Comparison of ENCODE assay signal across 9 cellular contexts in genomic region chr12:55820679-55821078, GRCh38. TPM values are rescaled to one million over a fixed set of nuclear protein-coding genes. Genes with fewer than 3 reads are reported as not detected.
DNase-seq lines count a peak whose midpoint lies in the region; ATAC-seq and TF ChIP-seq lines count a peak whose summit lies in the region.
"Had no signal": no experiment of that assay in that cellular context is flagged by ENCODE, and none has a peak within 500 bp of the region (broad histone marks: within the 10 kb centered on the region; RNA-seq: fewer than 3 reads in every experiment).

No MANE protein-coding gene starts in this region.

- no peak for ATAC-seq in CD4-positive, alpha-beta T cell (ENCODE audit: poor library complexity)
- no peak for ATAC-seq in HCT116
- ATAC-seq in HG03196 (IDR thresholded peaks at IDR 0.05; ENCODE audit: unreplicated experiment): no peak
- no peak for ATAC-seq in HG03521 (IDR thresholded peaks at IDR 0.05; ENCODE audit: unreplicated experiment)
- ATAC-seq in lower lobe of right lung: no peak

- CTCF ChIA-PET in CD4-positive, alpha-beta T cell (lab: Charles Lee): interaction anchor here (0.9 to 2.4 kb wide), 4 partner anchors 9 to 120 kb away, joined by 3 to 8 read pairs (median 6); partner anchors contain the start of gene DNAJC14
- CTCF ChIA-PET in HCT116 (lab: Charles Lee): interaction anchor here (0.8 to 2.5 kb wide), 9 partner anchors 9 to 129 kb away, joined by 3 to 13 read pairs (median 4); partner anchors contain the start of gene DNAJC14

- H3K4me1 ChIP-seq in HCT116 (ENCODE audit: control insufficient read depth in 1 of 2, insufficient read depth in 2 of 2, low read length in 2 of 2): peaks cover 14 to 19% of the 10 kb centered on the region in 2 experiments
- peaks cover 38% of the 10 kb centered on the region for H3K4me1 ChIP-seq in lower lobe of right lung

- no peak for TF ChIP-seq POLR2A in HCT116 (IDR thresholded peaks at IDR 0.05; ENCODE audit: borderline replicate concordance, extremely low read depth, insufficient read depth, insufficient read length)

- no peak overlapping the region for H3K27ac ChIP-seq in CD4-positive, alpha-beta T cell (ENCODE audit: low read depth, low read length)
- H3K27ac ChIP-seq in HCT116 (ENCODE audit: low read depth, low read length) (no peak overlapping the region), WERI-Rb-1 (no peak overlapping the region), lower lobe of right lung (no peak overlapping the region)

- peak; percentile 47 for TF ChIP-seq RAD21 in HCT116 (IDR thresholded peaks at IDR 0.05; ENCODE audit: low read depth)

- peaks cover 52% of the 10 kb centered on the region for H3K36me3 Mint-ChIP-seq in CD4-positive, alpha-beta T cell (ENCODE audit: low read depth)

- H3K9ac ChIP-seq in HCT116 (ENCODE audit: low read length): no peak overlapping the region

- H3K4me2 ChIP-seq in HCT116 (ENCODE audit: low read length): no peak overlapping the region

- TF ChIP-seq CTCF in CD4-positive, alpha-beta T cell (IDR thresholded peaks at IDR 0.05): no peak
- peak; percentile 33 to 56 (median 49); a peak in 5 of 6 replicates for TF ChIP-seq CTCF in HCT116 (IDR thresholded peaks at IDR 0.05 in 2 of 3, conservative IDR thresholded peaks at IDR 0.05 in 1 of 3; ENCODE audit: borderline replicate concordance in 1 of 3, insufficient read depth in 1 of 3, low read depth in 2 of 3, low read length in 2 of 3)
- TF ChIP-seq CTCF in WERI-Rb-1 (IDR thresholded peaks at IDR 0.05; ENCODE audit: low read depth, low read length): peak; percentile 31; the same call in 1 of the 2 replicates
- TF ChIP-seq CTCF in lower lobe of right lung (IDR thresholded peaks at IDR 0.05): no peak

- RAD21 ChIA-PET in HCT116 (lab: Charles Lee; ENCODE audit: low non-redundant PET in 1 of 2, low total read pairs in 2 of 2, uncharacterized antibody in 2 of 2, unreplicated experiment in 2 of 2): no interaction called here

- H3K9me2 ChIP-seq in HCT116 (ENCODE audit: insufficient read depth): no peaks in the 10 kb centered on the region

- no peaks in the 10 kb centered on the region for H3K9me3 Mint-ChIP-seq in CD4-positive, alpha-beta T cell

- POLR2A ChIA-PET in CD4-positive, alpha-beta T cell (lab: Charles Lee): interaction anchor here (1.5 to 7.6 kb wide), 3 partner anchors 10 to 154 kb away, joined by 4 to 251 read pairs (median 180); partner anchors contain the start of genes DGKA, DNAJC14, PYM1 and RAB5B
- POLR2A ChIA-PET in HCT116 (lab: Charles Lee): interaction anchor here (0.9 to 2.5 kb wide), 4 partner anchors 9 to 119 kb away, joined by 3 to 14 read pairs (median 4); partner anchors contain the start of gene DNAJC14

- peak overlapping the region; percentile 49 for H3K4me3 Mint-ChIP-seq in CD4-positive, alpha-beta T cell

- no peak overlapping the region for H3K27ac Mint-ChIP-seq in CD4-positive, alpha-beta T cell

- H3K27me3 Mint-ChIP-seq in CD4-positive, alpha-beta T cell: no peaks in the 10 kb centered on the region

- intact Hi-C loops in CD4-positive, alpha-beta T cell (cut with DNase I, micrococcal nuclease): loop anchor here (10.0 kb wide), 2 partner anchors 284 to 904 kb away; partner anchors contain the start of genes NACA (in 1 of the 2) and PA2G4 (in 1 of the 2)
- intact Hi-C loops in HCT116 (cut with micrococcal nuclease): loop anchor here (1.0 kb wide), 1 partner anchor 120 kb away; no protein-coding TSS in a partner anchor
- intact Hi-C loops in lower lobe of right lung (cut with DNase I): no loop called here

- H3K4me1 Mint-ChIP-seq in CD4-positive, alpha-beta T cell (ENCODE audit: low read depth): peaks cover 26% of the 10 kb centered on the region

- peaks cover 31 to 36% of the 10 kb centered on the region in 2 experiments for H3K36me3 ChIP-seq in HCT116 (ENCODE audit: control insufficient read depth in 1 of 2, insufficient read depth in 2 of 2, low read length in 2 of 2)
- H3K36me3 ChIP-seq in WERI-Rb-1: peaks cover 64% of the 10 kb centered on the region
- H3K36me3 ChIP-seq in lower lobe of right lung: peaks cover 58% of the 10 kb centered on the region

- BruUV-seq in HCT116 (replicated peaks; lab: Mats Ljungman, UMichigan): no TSS peak

- no peaks in the 10 kb centered on the region for H4K20me1 ChIP-seq in HCT116 (ENCODE audit: insufficient read depth)

- H3K79me2 ChIP-seq in HCT116 (ENCODE audit: insufficient read depth, low read length): peaks cover 61% of the 10 kb centered on the region

- no peak overlapping the region for H2AFZ ChIP-seq in HCT116 (ENCODE audit: low read depth, low read length, poor library complexity, severe bottlenecking)

- H3K27me3 ChIP-seq in CD4-positive, alpha-beta T cell (ENCODE audit: control insufficient read depth, insufficient read depth, low read length): no peaks in the 10 kb centered on the region
- H3K27me3 ChIP-seq in HCT116 (ENCODE audit: insufficient read depth, low read length): no peaks in the 10 kb centered on the region
- no peaks in the 10 kb centered on the region for H3K27me3 ChIP-seq in WERI-Rb-1 (ENCODE audit: insufficient read depth, low read depth, severe bottlenecking)
- H3K27me3 ChIP-seq in lower lobe of right lung (ENCODE audit: low read depth): no peaks in the 10 kb centered on the region

- no peak overlapping the region for H3K4me3 ChIP-seq in HCT116 (replicated peaks in 1 of 2; ENCODE audit: low read depth in 1 of 2, low read length in 2 of 2)
- H3K4me3 ChIP-seq in WERI-Rb-1 (ENCODE audit: low read depth, low read length): no peak overlapping the region
- H3K4me3 ChIP-seq in lower lobe of right lung: no peak overlapping the region

- no peaks in the 10 kb centered on the region for H3K9me3 ChIP-seq in CD4-positive, alpha-beta T cell (ENCODE audit: control insufficient read depth, low read length)
- H3K9me3 ChIP-seq in HCT116 (ENCODE audit: control insufficient read depth in 1 of 2, insufficient read depth in 1 of 2, low read depth in 1 of 2, low read length in 2 of 2): no peaks in the 10 kb centered on the region
- no peaks in the 10 kb centered on the region for H3K9me3 ChIP-seq in WERI-Rb-1 (ENCODE audit: severe bottlenecking)
- H3K9me3 ChIP-seq in lower lobe of right lung: no peaks in the 10 kb centered on the region

- DNase-seq in CD4-positive, alpha-beta T cell: no peak
- DNase-seq in HCT116 (ENCODE audit: low read depth, low spot score): no peak
- no peak for DNase-seq in WERI-Rb-1
- DNase-seq in glomerular visceral epithelial cell (ENCODE audit: extremely low spot score): peak; percentile 16
- no peak for DNase-seq in lower lobe of right lung
- DNase-seq in COR-L47 (lab: John Stamatoyannopoulos, UW): no peak
- DNase-seq: NCI-H2107 had no signal

TF ChIP-seq in HCT116, 20 proteins besides CTCF, POLR2A, EP300 and RAD21 (continues in another document):
- no peak for TF ChIP-seq JUND (IDR thresholded peaks at IDR 0.05)
- TF ChIP-seq EGR1 (IDR thresholded peaks at IDR 0.05; ENCODE audit: low read depth): no peak
- TF ChIP-seq ZNF274 (IDR thresholded peaks at IDR 0.05; ENCODE audit: low read depth, low read length): no peak
- TF ChIP-seq ZFX (IDR thresholded peaks at IDR 0.05): no peak
- no peak for TF ChIP-seq SIN3A (IDR thresholded peaks at IDR 0.05; ENCODE audit: low read depth)
- TF ChIP-seq EZH2 (IDR thresholded peaks at IDR 0.05): no peak
- no peak for TF ChIP-seq ATF3 (IDR thresholded peaks at IDR 0.05)
- no peak for TF ChIP-seq SRF (IDR thresholded peaks at IDR 0.05; ENCODE audit: low read depth)
- TF ChIP-seq EZH2phosphoT487 (IDR thresholded peaks at IDR 0.05; ENCODE audit: borderline replicate concordance): no peak
- TF ChIP-seq CEBPB (IDR thresholded peaks at IDR 0.05; ENCODE audit: low read depth): no peak
- no peak for TF ChIP-seq POLR2AphosphoS5 (IDR thresholded peaks at IDR 0.05; ENCODE audit: low read depth, low read length)
- TF ChIP-seq ELF1 (IDR thresholded peaks at IDR 0.05; ENCODE audit: borderline replicate concordance, low read depth): no peak
- no peak for TF ChIP-seq ZBTB33 (IDR thresholded peaks at IDR 0.05; ENCODE audit: extremely low read depth, insufficient replicate concordance, low read length)
- no peak for TF ChIP-seq SP1 (IDR thresholded peaks at IDR 0.05; ENCODE audit: low read depth)
- TF ChIP-seq FOSL1 (IDR thresholded peaks at IDR 0.05; ENCODE audit: low read depth): no peak
- TF ChIP-seq TCF7L2 (IDR thresholded peaks at IDR 0.05; ENCODE audit: borderline replicate concordance, extremely low read depth, insufficient read depth, insufficient read length): no peak

RNA-seq across cellular contexts. Expression of gene ORMDL2, which starts 2.8 kb away (rescaled TPM):
- total RNA-seq in CD4-positive, alpha-beta T cell: 10 to 100 TPM; 13.0 to 14.9 TPM
- 25.5 TPM for total RNA-seq in HCT116 (2021; ENCODE audit: unreplicated experiment)
- polyA plus RNA-seq in HCT116 (2012): 44.2 and 45.3 TPM in 2 replicates
- 49.6 TPM for total RNA-seq in lower lobe of right lung

RNA-seq across cellular contexts. Expression of gene SARNP, which starts 3.2 kb away (rescaled TPM):
- total RNA-seq in CD4-positive, alpha-beta T cell: 10 to 100 TPM; 38.2 to 38.6 TPM
- total RNA-seq in HCT116 (2021; ENCODE audit: unreplicated experiment) (82.4 TPM), lower lobe of right lung (40.1 TPM)
- polyA plus RNA-seq in HCT116 (2012): 60.2 and 74.9 TPM in 2 replicates

RNA-seq across cellular contexts. Expression of gene DNAJC14, which starts 8.7 kb away (rescaled TPM):
- 10 to 100 TPM; 17.8 to 21.0 TPM for total RNA-seq in CD4-positive, alpha-beta T cell
- total RNA-seq in HCT116 (2021; ENCODE audit: unreplicated experiment): 39.2 TPM
- polyA plus RNA-seq in HCT116 (2012): 24.2 and 26.9 TPM in 2 replicates
- total RNA-seq in lower lobe of right lung: 35.7 TPM

RNA-seq across cellular contexts. Expression of gene MMP19, which starts 22.1 kb away (rescaled TPM):
- not detected for total RNA-seq in CD4-positive, alpha-beta T cell
- total RNA-seq in HCT116 (2021; ENCODE audit: unreplicated experiment): 2.3 TPM
- 0.59 and 0.77 TPM in 2 replicates for polyA plus RNA-seq in HCT116 (2012)
- 35.2 TPM for total RNA-seq in lower lobe of right lung

Comparison
In these comparisons a context has a peak if more than half of its experiments do, and no peak if none do; other contexts are left out.
1. CTCF ChIP-seq: peak in HCT116 (3 of 3) and WERI-Rb-1 (single experiment); none in CD4-positive, alpha-beta T cell (single experiment) and lower lobe of right lung (single experiment).